Comparison of ENCODE assay signal across 8 cellular contexts in the genomic region with DNA sequence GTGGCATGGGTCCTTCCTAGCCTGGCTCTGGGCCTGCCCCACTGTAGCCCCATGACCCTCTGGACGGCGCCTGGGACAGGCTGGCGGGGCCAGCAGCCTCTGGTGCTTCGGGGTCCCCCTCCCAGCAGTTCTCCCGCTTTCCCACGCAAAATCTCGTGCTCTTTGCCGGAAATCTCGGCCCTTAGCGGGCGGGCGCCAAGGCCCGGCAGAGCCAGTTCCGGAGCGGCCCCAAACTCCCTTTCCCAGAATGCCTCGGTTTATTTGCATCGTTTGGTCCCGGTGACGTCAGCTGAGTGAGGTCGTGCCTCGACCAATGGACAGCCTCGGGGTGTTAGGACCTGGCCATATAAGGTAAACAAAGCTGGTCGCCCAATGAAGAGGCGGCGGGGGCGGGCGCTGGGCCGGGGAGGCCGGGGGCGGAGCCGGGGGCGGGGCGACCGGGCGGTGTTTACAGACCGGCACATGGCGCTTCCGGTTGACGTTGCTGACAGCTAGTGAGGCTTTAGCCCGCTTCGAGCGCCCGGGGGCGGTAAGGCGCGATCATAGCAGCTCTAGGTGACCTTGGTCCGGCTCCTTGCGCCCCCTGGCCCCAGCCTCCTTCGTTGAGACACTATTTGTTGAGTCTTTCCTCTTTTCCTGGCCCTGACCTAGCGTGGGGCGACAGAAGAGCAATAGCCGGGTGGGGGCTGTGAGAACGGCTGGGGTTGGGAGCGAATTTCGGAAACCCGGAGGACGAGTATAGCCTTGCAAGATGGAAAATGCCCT. TPM values are rescaled to one million over a fixed set of nuclear protein-coding genes. Genes with fewer than 3 reads are reported as not detected.
DNase-seq lines count a peak whose midpoint lies in the region; ATAC-seq and TF ChIP-seq lines count a peak whose summit lies in the region.

No MANE protein-coding gene starts in this region.

- H3K4me3 Mint-ChIP-seq in chondrocyte (ENCODE audit: unreplicated experiment), result peak overlapping the region; percentile 96

- ATAC-seq in GM19043 (IDR thresholded peaks at IDR 0.05; ENCODE audit: low read depth, unreplicated experiment) (peak; percentile 80), HG03378 (IDR thresholded peaks at IDR 0.05; ENCODE audit: unreplicated experiment) (peak; percentile 77)

- TF ChIP-seq CTCF in chondrocyte (IDR thresholded peaks at IDR 0.05) (peak; percentile 75), kidney epithelial cell (IDR thresholded peaks at IDR 0.05; ENCODE audit: insufficient read depth, low read length, poor library complexity, severe bottlenecking) (peak; percentile 52)

- peak; percentile 100 for DNase-seq in Ammon's horn (ENCODE audit: low spot score)
- peak; percentile 99 for DNase-seq in NCI-H446 treated with DMSO at 0.1 percent for 48 hours (lab: John Stamatoyannopoulos, UW)
- DNase-seq in activated CD4-positive, alpha-beta T cell treated with anti-CD3 and anti-CD28 coated beads for 1 hour, result peak; percentile 98
- DNase-seq in chondrocyte (ENCODE audit: low spot score), result peak; percentile 99
- peak; percentile 99 for DNase-seq in kidney epithelial cell (ENCODE audit: low read depth)
- DNase-seq in stimulated activated CD4-positive, alpha-beta T cell treated with anti-CD3 and anti-CD28 coated beads, Interleukin-15, amount 100 ng/mL, for 48 hours (ENCODE audit: low read depth in 2 of 2), result peak; percentile 99 to 100

- no peaks in the 10 kb centered on the region for H3K27me3 ChIP-seq in kidney epithelial cell (ENCODE audit: control insufficient read depth, insufficient read depth, low read length)

- peak overlapping the region; percentile 99 for H3K27ac Mint-ChIP-seq in chondrocyte (ENCODE audit: unreplicated experiment)

- H3K36me3 Mint-ChIP-seq in chondrocyte (ENCODE audit: low read depth), result no peaks in the 10 kb centered on the region

- no peaks in the 10 kb centered on the region for H3K9me3 Mint-ChIP-seq in chondrocyte (ENCODE audit: low read depth)

- peak overlapping the region; percentile 51 for H3K4me3 ChIP-seq in kidney epithelial cell (ENCODE audit: low read depth, low read length)

- peaks cover 37% of the 10 kb centered on the region for H3K4me1 Mint-ChIP-seq in chondrocyte (ENCODE audit: low read depth)

- no peaks in the 10 kb centered on the region for H3K27me3 Mint-ChIP-seq in chondrocyte (ENCODE audit: low read depth)

- H3K36me3 ChIP-seq in kidney epithelial cell (ENCODE audit: control insufficient read depth, insufficient read depth, low read length), result no peaks in the 10 kb centered on the region

RNA-seq across cellular contexts. Expression of a gene that starts 1.5 kb away (rescaled TPM):
- total RNA-seq in chondrocyte (22.9 to 36.6 TPM (median 23.6 TPM) in 3 replicates), kidney epithelial cell (8.9 and 15.3 TPM in 2 replicates)

RNA-seq across cellular contexts. Expression of a gene that starts 8.4 kb away (rescaled TPM):
- total RNA-seq in chondrocyte, result 81.9 to 88.4 TPM (median 83.4 TPM) in 3 replicates
- total RNA-seq in kidney epithelial cell, result 63.6 and 88.7 TPM in 2 replicates

Comparison
In these comparisons a context has a peak if more than half of its experiments do, and no peak if none do; other contexts are left out.
1. Peak in every context shown above with its lines: DNase-seq, ATAC-seq and H3K4me3 ChIP-seq.